Comparison of ENCODE assay signal across 1 cellular context in the genomic region with DNA sequence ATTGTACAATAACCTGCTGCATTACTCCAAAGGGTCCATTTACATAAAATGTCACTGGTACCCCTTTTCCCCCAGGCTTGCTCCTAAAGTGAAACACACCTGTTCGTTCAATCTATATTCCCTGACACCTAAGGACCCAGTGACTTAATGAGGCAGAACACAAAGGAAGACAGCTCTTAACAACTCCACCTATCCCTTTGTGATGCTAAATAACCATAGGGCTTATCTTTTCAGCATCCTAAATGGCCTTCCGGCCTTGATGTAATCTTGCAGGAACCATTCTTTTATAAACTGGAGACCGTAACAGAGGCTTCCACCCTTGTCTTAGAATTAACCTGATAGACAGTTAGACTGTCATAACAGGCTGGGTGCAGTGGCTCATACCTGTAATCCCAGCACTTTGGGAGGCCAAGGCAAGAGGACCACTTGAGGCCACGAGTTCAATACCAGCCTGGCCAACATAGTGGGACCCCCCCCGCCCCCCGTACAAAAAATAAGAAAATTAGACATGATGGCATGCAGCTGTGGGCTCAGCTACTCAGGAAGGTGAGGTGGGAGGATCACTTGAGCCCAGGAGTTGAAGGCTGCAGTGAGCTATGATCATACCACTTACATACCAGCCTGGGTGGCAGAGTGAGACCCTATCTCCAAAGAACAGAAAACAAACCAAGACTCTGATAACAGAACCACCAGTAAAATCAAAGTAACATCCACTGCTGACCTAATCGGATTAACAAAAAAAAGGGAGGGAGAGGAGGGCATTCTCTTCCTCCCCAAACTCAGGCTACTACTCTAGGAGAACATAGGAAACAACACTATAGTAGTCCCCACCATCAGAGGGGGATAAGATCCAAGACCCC.
TF ChIP-seq lines count a peak whose summit lies in the region.

No MANE protein-coding gene starts in this region.

TF ChIP-seq in H1, 55 proteins besides CTCF, POLR2A, EP300 and RAD21:
- no peak for TF ChIP-seq CTBP2 (IDR thresholded peaks at IDR 0.05; ENCODE audit: borderline replicate concordance, insufficient read depth, insufficient read length, low read length)
- TF ChIP-seq RNF2 (IDR thresholded peaks at IDR 0.05; ENCODE audit: borderline replicate concordance, low read depth, low read length, missing control alignments, poor library complexity, severe bottlenecking) = no peak
- TF ChIP-seq POU5F1 (IDR thresholded peaks at IDR 0.05; ENCODE audit: low read depth, low read length) = peak; percentile 82; the same call in 1 of the 2 replicates
- 0 out of 2 replicates have a peak, but pooled peaks have one; percentile 31 for TF ChIP-seq TCF12 (IDR thresholded peaks at IDR 0.05; ENCODE audit: low read depth, low read length)
- TF ChIP-seq KDM4A (IDR thresholded peaks at IDR 0.05; ENCODE audit: low read depth, low read length, severe bottlenecking) = no peak
- TF ChIP-seq KDM1A (IDR thresholded peaks at IDR 0.05; ENCODE audit: borderline replicate concordance, low read length) = peak; percentile 73; the same call in 1 of the 2 replicates
- TF ChIP-seq, protein P1, sequence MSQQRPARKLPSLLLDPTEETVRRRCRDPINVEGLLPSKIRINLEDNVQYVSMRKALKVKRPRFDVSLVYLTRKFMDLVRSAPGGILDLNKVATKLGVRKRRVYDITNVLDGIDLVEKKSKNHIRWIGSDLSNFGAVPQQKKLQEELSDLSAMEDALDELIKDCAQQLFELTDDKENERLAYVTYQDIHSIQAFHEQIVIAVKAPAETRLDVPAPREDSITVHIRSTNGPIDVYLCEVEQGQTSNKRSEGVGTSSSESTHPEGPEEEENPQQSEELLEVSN (IDR thresholded peaks at IDR 0.05) = no peak
- 0 out of 2 replicates have a peak, but pooled peaks have one; percentile 18 for TF ChIP-seq TAF1 (IDR thresholded peaks at IDR 0.05; ENCODE audit: low read depth, low read length)
- peak; percentile 61 for TF ChIP-seq NANOG (IDR thresholded peaks at IDR 0.05; ENCODE audit: insufficient read depth, low read depth, low read length, poor library complexity, severe bottlenecking)
- no peak for TF ChIP-seq CHD1 (IDR thresholded peaks at IDR 0.05; ENCODE audit: low read depth, low read length)
TF ChIP-seq in H1: peak in this region for 5.
